Comparison of ENCODE assay signal across 1 cellular context in genomic region chr6:123658848-123659247, GRCh38.
A peak's percentile ranks its signal among the peaks of the same experiment; 100 is the strongest.
TF ChIP-seq lines count a peak whose summit lies in the region.

No MANE protein-coding gene starts in this region.

TF ChIP-seq in HEK293, 187 proteins besides CTCF, POLR2A, EP300 and RAD21 (continued from another document):
- TF ChIP-seq ZNF843 (tag by site-specific recombination; IDR thresholded peaks at IDR 0.05) (peak; percentile 63; the same call in 1 of the 2 replicates), TRIM28 (IDR thresholded peaks at IDR 0.05; ENCODE audit: borderline replicate concordance, low read length) (peak; percentile 78; the same call in 1 of the 2 replicates), ZNF580 (tag by site-specific recombination; IDR thresholded peaks at IDR 0.05) (0 out of 2 replicates have a peak, but pooled peaks have one; percentile 36), ZNF169 (tag by site-specific recombination; IDR thresholded peaks at IDR 0.05) (no peak), SETDB1 (IDR thresholded peaks at IDR 0.05; ENCODE audit: insufficient read length, low read length) (peak; percentile 45)
